Comparison of ENCODE assay signal across 8 cellular contexts in genomic region chr22:38953577-38954413, GRCh38. TPM values are rescaled to one million over a fixed set of nuclear protein-coding genes. Genes with fewer than 3 reads are reported as not detected.
DNase-seq lines count a peak whose midpoint lies in the region; ATAC-seq and TF ChIP-seq lines count a peak whose summit lies in the region.

No MANE protein-coding gene starts in this region.

- DNase-seq in GM13977 (ENCODE audit: low spot score): peak; percentile 94
- DNase-seq in SKM-1 (lab: John Stamatoyannopoulos, UW; ENCODE audit: unreplicated experiment): peak; percentile 45
- peak in 1 of 3 experiments; percentile 19 for DNase-seq in effector memory CD8-positive, alpha-beta T cell
- peak; percentile 45 to 70 for DNase-seq in stimulated activated CD8-positive, alpha-beta memory T cell treated with anti-CD3 and anti-CD28 coated beads, Interleukin-2, amount 100 ng/mL, for 48 hours (ENCODE audit: low read depth in 2 of 2)
- no peak for DNase-seq in NCI-H1694 (lab: John Stamatoyannopoulos, UW)
- no peak for DNase-seq in NCI-H2081 (lab: John Stamatoyannopoulos, UW)
- DNase-seq in OCI-LY7 (ENCODE audit: low spot score): no peak

- no peaks in the 10 kb centered on the region for H3K9me2 ChIP-seq in OCI-LY7 (ENCODE audit: insufficient read depth, low read length)

- no peaks in the 10 kb centered on the region for H3K79me2 ChIP-seq in OCI-LY7 (ENCODE audit: insufficient read depth, low read depth, low read length)

- in situ Hi-C loops in GM13977 (cut with MboI; ENCODE audit: low pct_unique_long_range_greater_than_20kb, low sequenced_read_pairs, unreplicated experiment): no loop called here

- peak overlapping the region; percentile 33 to 80 for H3K27ac Mint-ChIP-seq in effector memory CD8-positive, alpha-beta T cell

- H3K4me3 Mint-ChIP-seq in effector memory CD8-positive, alpha-beta T cell: no peak overlapping the region

- POLR2A ChIA-PET in OCI-LY7 (lab: Charles Lee): no interaction called here

- no peak overlapping the region for H2AFZ ChIP-seq in OCI-LY7 (ENCODE audit: low read length)

- H3K4me3 ChIP-seq in OCI-LY7 (ENCODE audit: low read depth, low read length, poor library complexity, severe bottlenecking): no peak overlapping the region

- no peak overlapping the region for H3K4me2 ChIP-seq in OCI-LY7 (ENCODE audit: low read length)

- intact Hi-C loops in OCI-LY7 (cut with micrococcal nuclease; ENCODE audit: unreplicated experiment): no loop called here

- ATAC-seq in HG02678 (IDR thresholded peaks at IDR 0.05; ENCODE audit: unreplicated experiment): peak; percentile 76
- peak; percentile 89 for ATAC-seq in effector memory CD8-positive, alpha-beta T cell (replicated peaks)

- no peaks in the 10 kb centered on the region for H3K36me3 Mint-ChIP-seq in effector memory CD8-positive, alpha-beta T cell (ENCODE audit: insufficient read depth)

- BruUV-seq in OCI-LY7 (replicated peaks; lab: Mats Ljungman, UMichigan): no TSS peak

- CTCF ChIA-PET in OCI-LY7 (lab: Charles Lee; ENCODE audit: unreplicated experiment): no interaction called here

- TF ChIP-seq CTCF in GM13977 (IDR thresholded peaks at IDR 0.05; ENCODE audit: extremely low read depth, insufficient read depth, missing control alignments) (no peak), OCI-LY7 (conservative IDR thresholded peaks at IDR 0.05; ENCODE audit: low read length) (no peak)

- H3K36me3 ChIP-seq in OCI-LY7 (ENCODE audit: insufficient read depth, low read length): no peaks in the 10 kb centered on the region

- H3K4me1 ChIP-seq in OCI-LY7 (ENCODE audit: insufficient read depth, low read length, poor library complexity, severe bottlenecking): no peaks in the 10 kb centered on the region

- H3K27ac ChIP-seq in OCI-LY7 (ENCODE audit: low read depth, low read length, poor library complexity, severe bottlenecking): no peak overlapping the region

- no peaks in the 10 kb centered on the region for H3K9me3 ChIP-seq in OCI-LY7 (ENCODE audit: low read length)

- no peaks in the 10 kb centered on the region for H4K20me1 ChIP-seq in OCI-LY7 (ENCODE audit: insufficient read depth, low read length)

- no peaks in the 10 kb centered on the region for H3K9me3 Mint-ChIP-seq in effector memory CD8-positive, alpha-beta T cell

- peaks cover 9 to 40% of the 10 kb centered on the region in 2 donors for H3K27me3 Mint-ChIP-seq in effector memory CD8-positive, alpha-beta T cell

- peaks cover 0 to 7% of the 10 kb centered on the region in 2 donors for H3K4me1 Mint-ChIP-seq in effector memory CD8-positive, alpha-beta T cell (ENCODE audit: low read depth in 2 of 2)

RNA-seq across cellular contexts. Expression of gene APOBEC3A, which starts 3.6 kb away (rescaled TPM):
- not detected in 2 replicates for total RNA-seq in OCI-LY7 (2014; rRNA removed; shearing (Covaris generic))
- total RNA-seq in OCI-LY7 (2022): not detected in 2 replicates

RNA-seq across cellular contexts. Expression of gene APOBEC3B, which starts 28.4 kb away (rescaled TPM):
- 0.49 and 1.7 TPM in 2 replicates for total RNA-seq in OCI-LY7 (2014; rRNA removed; shearing (Covaris generic))
- total RNA-seq in OCI-LY7 (2022): 31.1 and 31.9 TPM in 2 replicates

Comparison
In these comparisons a context has a peak if more than half of its experiments do, and no peak if none do; other contexts are left out.
1. DNase-seq: peak in GM13977 (single experiment), SKM-1 (single experiment) and stimulated activated CD8-positive, alpha-beta memory T cell treated with anti-CD3 and anti-CD28 coated beads, Interleukin-2, amount 100 ng/mL, for 48 hours (2 of 2); none in NCI-H1694 (single experiment), NCI-H2081 (0 of 2) and OCI-LY7 (single experiment).